In the genomic region with DNA sequence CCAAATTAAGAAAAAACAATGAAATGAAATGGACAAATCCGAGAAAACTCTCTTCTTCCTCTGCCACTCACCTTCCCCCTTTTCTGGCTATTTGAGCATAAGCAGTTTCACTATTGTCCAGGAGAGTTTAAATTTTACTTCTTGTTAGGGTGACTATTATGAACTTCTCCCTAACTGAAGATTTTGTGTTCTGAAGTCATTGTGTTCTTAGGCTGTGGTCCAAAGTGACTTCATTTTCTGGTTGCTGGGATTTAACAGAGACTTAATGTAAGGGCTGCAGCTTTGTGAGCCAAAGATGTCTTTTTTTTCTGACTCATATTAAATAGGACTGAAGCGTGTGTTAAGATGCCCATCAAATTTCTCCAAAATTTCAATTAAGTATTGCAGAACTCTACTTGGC, we compare ENCODE assay signal across 11 cellular contexts. TPM values are rescaled to one million over a fixed set of nuclear protein-coding genes. Genes with fewer than 3 reads are reported as not detected.
DNase-seq lines count a peak whose midpoint lies in the region; ATAC-seq, FAIRE-seq and TF ChIP-seq lines count a peak whose summit lies in the region.
"Had no signal": no experiment of that assay in that cellular context is flagged by ENCODE, and none has a peak within 500 bp of the region (broad histone marks: within the 10 kb centered on the region; RNA-seq: fewer than 3 reads in every experiment).

No MANE protein-coding gene starts in this region.

- H3K4me3 ChIP-seq in fibroblast of mammary gland (ENCODE audit: control insufficient read depth, low read depth, low read length) (peak overlapping the region; percentile 26), pancreas (no peak overlapping the region)

- 58 to 61% methylated on average over 2 of the region's 2 CpGs for WGBS in pancreas, 2 donors

- H3K4me1 ChIP-seq in pancreas = no peaks in the 10 kb centered on the region

- no peaks in the 10 kb centered on the region for H3K27me3 ChIP-seq in pancreas

- CTCF ChIA-PET in RWPE1 (lab: Yijun Ruan, JAX) = no interaction called here

- H3K9me3 ChIP-seq in pancreas = no peaks in the 10 kb centered on the region

- ATAC-seq in pancreas (peak in 3 of 4 donors; percentile 38 to 73 (median 73)), GM21529 (IDR thresholded peaks at IDR 0.05; ENCODE audit: unreplicated experiment) (no peak)

- intact Hi-C loops in pancreas (cut with DNase I) = no loop called here

- H3K27ac ChIP-seq in RWPE1 (no peak overlapping the region), pancreas (no peak overlapping the region)

- H3K36me3 ChIP-seq in pancreas = no peaks in the 10 kb centered on the region

- no peak for FAIRE-seq in pancreas (lab: Jason Lieb, UNC)

- POLR2A ChIA-PET in RWPE1 (lab: Yijun Ruan, JAX; ENCODE audit: low non-redundant PET) = no interaction called here

- TF ChIP-seq CTCF in AG09319 (IDR thresholded peaks at IDR 0.05; ENCODE audit: low read depth, low read length) = no peak
- no peak for TF ChIP-seq CTCF in RWPE1 (conservative IDR thresholded peaks at IDR 0.05; ENCODE audit: low read depth)
- TF ChIP-seq CTCF in fibroblast of mammary gland (conservative IDR thresholded peaks at IDR 0.05; ENCODE audit: control insufficient read depth, insufficient read depth, low read depth, low read length) = no peak
- TF ChIP-seq CTCF in pancreas (IDR thresholded peaks at IDR 0.05) = no peak

- DNase-seq in AG09319 (ENCODE audit: extremely low read depth, low read depth) = peak; percentile 51
- DNase-seq in RWPE1 (ENCODE audit: low spot score) = peak; percentile 20
- peak; percentile 98 for DNase-seq in fibroblast of mammary gland (ENCODE audit: low read depth)
- no peak for DNase-seq in pancreas
- no peak for DNase-seq in NCI-H2227 treated with DMSO at 0.1 percent for 48 hours (lab: John Stamatoyannopoulos, UW)
- no peak for DNase-seq in DMS53 treated with DMSO at 0.1 percent for 48 hours (lab: John Stamatoyannopoulos, UW; ENCODE audit: unreplicated experiment)
- no peak for DNase-seq in activated CD4-positive, CD25-positive, alpha-beta regulatory T cell (lab: John Stamatoyannopoulos, UW)
- DNase-seq: CD4-positive, alpha-beta T cell; naive B cell; T-helper 2 cell had no signal

RNA-seq across cellular contexts. Expression of gene FSTL1, which starts 46.5 kb away (rescaled TPM):
- total RNA-seq in pancreas = 100 to 1,000 TPM in 1 of 6 donors, 10 to 100 TPM in 5; 11.1 to 131 (median 44.3) TPM
- polyA plus RNA-seq in pancreas = 1 to 10 TPM; 7.3 to 7.9 TPM

Comparison
In these comparisons a context has a peak if more than half of its experiments do, and no peak if none do; other contexts are left out.
1. DNase-seq: peak in AG09319 (single experiment), RWPE1 (single experiment) and fibroblast of mammary gland (single experiment); none in pancreas (0 of 6), NCI-H2227 treated with DMSO at 0.1 percent for 48 hours (single experiment), DMS53 treated with DMSO at 0.1 percent for 48 hours (single experiment) and activated CD4-positive, CD25-positive, alpha-beta regulatory T cell (0 of 4).